ENCODE assay signal across 8 cellular contexts in genomic region chr16:27315333-27316037, GRCh38. TPM values are rescaled to one million over a fixed set of nuclear protein-coding genes. Genes with fewer than 3 reads are reported as not detected.
A peak's percentile ranks its signal among the peaks of the same experiment; 100 is the strongest.
DNase-seq lines count a peak whose midpoint lies in the region; ATAC-seq and TF ChIP-seq lines count a peak whose summit lies in the region.

No MANE protein-coding gene starts in this region.

- TF ChIP-seq CTCF in Calu3 (IDR thresholded peaks at IDR 0.05; ENCODE audit: unreplicated experiment) (no peak), PC-3 (conservative IDR thresholded peaks at IDR 0.05; ENCODE audit: low read depth, low read length) (no peak), left ventricle myocardium inferior (IDR thresholded peaks at IDR 0.05; ENCODE audit: borderline replicate concordance) (no peak), smooth muscle cell (IDR thresholded peaks at IDR 0.05; ENCODE audit: borderline replicate concordance, insufficient read depth, poor library complexity, severe bottlenecking) (no peak)

- H3K36me3 Mint-ChIP-seq in Calu3 (ENCODE audit: insufficient read depth, unreplicated experiment): peaks cover 62% of the 10 kb centered on the region
- H3K36me3 Mint-ChIP-seq in activated naive CD8-positive, alpha-beta T cell: peaks cover 17% of the 10 kb centered on the region

- peaks cover 7% of the 10 kb centered on the region for H3F3A ChIP-seq in PC-3 (ENCODE audit: low read length, unreplicated experiment)
- no peaks in the 10 kb centered on the region for H3F3A ChIP-seq in smooth muscle cell (ENCODE audit: low read depth)

- H3K4me1 ChIP-seq in PC-3 (ENCODE audit: insufficient read depth, low read length): peaks cover 39% of the 10 kb centered on the region
- H3K4me1 ChIP-seq in left ventricle myocardium inferior: peaks cover 72% of the 10 kb centered on the region
- peaks cover 17% of the 10 kb centered on the region for H3K4me1 ChIP-seq in smooth muscle cell (ENCODE audit: low read depth)

- POLR2A ChIA-PET in PC-3 (lab: Charles Lee; ENCODE audit: unreplicated experiment): interaction anchor here (0.7 kb wide), 1 partner anchor 79 kb away, joined by 4 read pairs; no protein-coding TSS in a partner anchor

- peaks cover 74% of the 10 kb centered on the region for H3K4me1 Mint-ChIP-seq in Calu3 (ENCODE audit: low read depth, unreplicated experiment)
- peaks cover 67% of the 10 kb centered on the region for H3K4me1 Mint-ChIP-seq in activated naive CD8-positive, alpha-beta T cell (ENCODE audit: low read depth)

- DNase-seq in Calu3: peak; percentile 77
- DNase-seq in PC-3: peak; percentile 91
- peak; percentile 27 for DNase-seq in left ventricle myocardium inferior
- no peak for DNase-seq in smooth muscle cell (lab: John Stamatoyannopoulos, UW; ENCODE audit: unreplicated experiment)
- DNase-seq in midbrain (lab: John Stamatoyannopoulos, UW): no peak
- no peak for DNase-seq in NCI-H1105 (lab: John Stamatoyannopoulos, UW)

- peak overlapping the region; percentile 80 for H3K27ac Mint-ChIP-seq in Calu3 (ENCODE audit: unreplicated experiment)
- H3K27ac Mint-ChIP-seq in activated naive CD8-positive, alpha-beta T cell: peak overlapping the region; percentile 100

- no peaks in the 10 kb centered on the region for H3K27me3 ChIP-seq in PC-3 (ENCODE audit: low read length)
- peaks cover 75% of the 10 kb centered on the region for H3K27me3 ChIP-seq in left ventricle myocardium inferior (ENCODE audit: low read depth)
- no peaks in the 10 kb centered on the region for H3K27me3 ChIP-seq in smooth muscle cell (ENCODE audit: low read depth)

- H3K9me2 ChIP-seq in PC-3 (replicated peaks; ENCODE audit: low read length): no peaks in the 10 kb centered on the region

- H3K9ac ChIP-seq in PC-3 (ENCODE audit: low read length) (peak overlapping the region; percentile 100), smooth muscle cell (ENCODE audit: low read depth) (peak overlapping the region; percentile 98)

- H3K9me3 ChIP-seq in PC-3 (ENCODE audit: low read length) (no peaks in the 10 kb centered on the region), left ventricle myocardium inferior (replicated peaks) (no peaks in the 10 kb centered on the region), smooth muscle cell (replicated peaks; ENCODE audit: low read depth) (no peaks in the 10 kb centered on the region)

- no peaks in the 10 kb centered on the region for H4K20me1 ChIP-seq in PC-3 (ENCODE audit: low read length)
- peaks cover 24% of the 10 kb centered on the region for H4K20me1 ChIP-seq in smooth muscle cell (ENCODE audit: low read depth)

- 39% methylated on average over 9 of the region's 9 CpGs for WGBS in smooth muscle cell (ENCODE audit: low lambda C conversion rate)

- peak overlapping the region; percentile 94 for H3K4me2 ChIP-seq in PC-3 (ENCODE audit: low read length)
- peak overlapping the region; percentile 100 for H3K4me2 ChIP-seq in smooth muscle cell

- no peaks in the 10 kb centered on the region for H3K27me3 Mint-ChIP-seq in Calu3 (ENCODE audit: unreplicated experiment)
- no peaks in the 10 kb centered on the region for H3K27me3 Mint-ChIP-seq in activated naive CD8-positive, alpha-beta T cell

- BruUV-seq in Calu3 (replicated peaks; lab: Mats Ljungman, UMichigan) (no TSS peak), PC-3 (replicated peaks; lab: Mats Ljungman, UMichigan) (no TSS peak)

- H3K4me3 Mint-ChIP-seq in Calu3 (ENCODE audit: low read depth, unreplicated experiment): peak overlapping the region; percentile 82
- peak overlapping the region; percentile 94 for H3K4me3 Mint-ChIP-seq in activated naive CD8-positive, alpha-beta T cell

- CTCF ChIA-PET in Calu3 (lab: Charles Lee): interaction anchor here (0.6 to 2.9 kb wide), 8 partner anchors 11 to 112 kb away, joined by 3 to 10 read pairs (median 3); partner anchors contain the start of gene KDM8
- CTCF ChIA-PET in PC-3 (lab: Charles Lee): no interaction called here

- peaks cover 62% of the 10 kb centered on the region for H3K79me2 ChIP-seq in PC-3 (ENCODE audit: low read length)
- H3K79me2 ChIP-seq in smooth muscle cell (ENCODE audit: low read depth): peaks cover 48% of the 10 kb centered on the region

- ATAC-seq in PC-3: peak; percentile 71
- ATAC-seq in HG03439 (IDR thresholded peaks at IDR 0.05; ENCODE audit: unreplicated experiment): no peak

- intact Hi-C loops in Calu3 (cut with micrococcal nuclease; ENCODE audit: unreplicated experiment) (loop anchor here (1.0 to 10.0 kb wide), 5 partner anchors 12 to 899 kb away; partner anchors contain the start of gene XPO6), PC-3 (cut with micrococcal nuclease) (loop anchor here (5.0 to 10.0 kb wide), 2 partner anchors 51 to 52 kb away; partner anchors contain the start of gene NSMCE1), left ventricle myocardium inferior (cut with micrococcal nuclease) (no loop called here)

- H3K27ac ChIP-seq in PC-3 (ENCODE audit: low read length) (peak overlapping the region; percentile 98), left ventricle myocardium inferior (replicated peaks) (peak overlapping the region; percentile 97), smooth muscle cell (ENCODE audit: low read depth) (peak overlapping the region; percentile 36)

- no peaks in the 10 kb centered on the region for H3K9me3 Mint-ChIP-seq in Calu3 (ENCODE audit: low read depth, unreplicated experiment)
- no peaks in the 10 kb centered on the region for H3K9me3 Mint-ChIP-seq in activated naive CD8-positive, alpha-beta T cell (ENCODE audit: low read depth)

- H2AFZ ChIP-seq in PC-3 (ENCODE audit: low read length) (no peak overlapping the region), smooth muscle cell (ENCODE audit: low read depth) (no peak overlapping the region)

- H3K4me3 ChIP-seq in PC-3 (ENCODE audit: low read length): peak overlapping the region; percentile 93
- H3K4me3 ChIP-seq in left ventricle myocardium inferior: peak overlapping the region; percentile 88
- peak overlapping the region; percentile 96 for H3K4me3 ChIP-seq in smooth muscle cell

- no peaks in the 10 kb centered on the region for H3K36me3 ChIP-seq in PC-3 (ENCODE audit: low read depth, low read length)
- no peaks in the 10 kb centered on the region for H3K36me3 ChIP-seq in left ventricle myocardium inferior
- no peaks in the 10 kb centered on the region for H3K36me3 ChIP-seq in smooth muscle cell (ENCODE audit: low read depth)

RNA-seq across cellular contexts. Expression of gene IL4R, which starts 1.7 kb away (rescaled TPM):
- total RNA-seq in Calu3 (2022) (99.0 and 108 TPM in 2 replicates), PC-3 (2014; rRNA removed) (25.1 and 32.1 TPM in 2 replicates), left ventricle myocardium inferior (12.0 TPM), smooth muscle cell (13.4 and 17.2 TPM in 2 replicates)
- 24.0 and 35.3 TPM in 2 replicates for polyA plus RNA-seq in smooth muscle cell

RNA-seq across cellular contexts. Expression of gene NSMCE1, which starts 46.9 kb away (rescaled TPM):
- total RNA-seq in Calu3 (2022): 74.9 and 83.2 TPM in 2 replicates
- 25.9 and 32.5 TPM in 2 replicates for total RNA-seq in PC-3 (2014; rRNA removed)
- 38.6 TPM for total RNA-seq in left ventricle myocardium inferior
- total RNA-seq in smooth muscle cell: 35.7 and 36.9 TPM in 2 replicates
- 59.1 and 61.2 TPM in 2 replicates for polyA plus RNA-seq in smooth muscle cell

Comparison
In these comparisons a context has a peak if more than half of its experiments do, and no peak if none do; other contexts are left out.
1. DNase-seq: peak in Calu3 (single experiment), PC-3 (single experiment) and left ventricle myocardium inferior (single experiment); none in smooth muscle cell (single experiment), midbrain (single experiment) and NCI-H1105 (single experiment).
2. H3K27ac ChIP-seq: peak in every context shown above with its lines; median percentile 98 in PC-3; 97 in left ventricle myocardium inferior; 36 in smooth muscle cell.
3. Peak in every context shown above with its lines, with median percentiles within 50 percentile points of each other: H3K4me3 ChIP-seq.